In genomic region chr10:89738551-89739209, GRCh38 we compare ENCODE assay signal across 11 cellular contexts. TPM values are rescaled to one million over a fixed set of nuclear protein-coding genes. Genes with fewer than 3 reads are reported as not detected.
DNase-seq lines count a peak whose midpoint lies in the region; ATAC-seq and TF ChIP-seq lines count a peak whose summit lies in the region.
"Had no signal": no experiment of that assay in that cellular context is flagged by ENCODE, and none has a peak within 500 bp of the region (broad histone marks: within the 10 kb centered on the region; RNA-seq: fewer than 3 reads in every experiment).

No MANE protein-coding gene starts in this region.

- POLR2A ChIA-PET in activated CD4-positive, alpha-beta memory T cell treated with anti-CD3 and anti-CD28 coated beads for 36 hours (lab: Charles Lee) = no interaction called here
- POLR2A ChIA-PET in CD8-positive, alpha-beta T cell (lab: Charles Lee) = no interaction called here

- no peaks in the 10 kb centered on the region for H3K27me3 ChIP-seq in CD8-positive, alpha-beta T cell (ENCODE audit: insufficient read depth, low read length)
- H3K27me3 ChIP-seq: right lobe of liver, upper lobe of left lung had no signal

- DNase-seq in GM12865 (ENCODE audit: low read depth) = peak; percentile 75
- no peak for DNase-seq in activated CD4-positive, alpha-beta memory T cell treated with anti-CD3 and anti-CD28 coated beads for 36 hours
- DNase-seq in SW480 (ENCODE audit: low spot score) = no peak
- no peak for DNase-seq in foreskin fibroblast
- DNase-seq in activated effector memory CD4-positive, alpha-beta T cell treated with anti-CD3 and anti-CD28 coated beads, Interleukin-2, amount 50 U/mL, for 16 hours = no peak
- DNase-seq in CD8-positive, alpha-beta T cell = no peak
- DNase-seq: NCI-H226, right lobe of liver, upper lobe of left lung had no signal

- H3K27me3 Mint-ChIP-seq in activated CD4-positive, alpha-beta memory T cell treated with anti-CD3 and anti-CD28 coated beads for 36 hours = no peaks in the 10 kb centered on the region
- no peaks in the 10 kb centered on the region for H3K27me3 Mint-ChIP-seq in CD8-positive, alpha-beta T cell (ENCODE audit: low read depth)

- no peak for TF ChIP-seq CTCF in GM12865 (IDR thresholded peaks at IDR 0.05; ENCODE audit: insufficient read depth, low read depth, low read length, missing control alignments)
- TF ChIP-seq CTCF in foreskin fibroblast (IDR thresholded peaks at IDR 0.05; ENCODE audit: low read depth, low read length) = no peak
- no peak for TF ChIP-seq CTCF in CD8-positive, alpha-beta T cell (IDR thresholded peaks at IDR 0.05)

- intact Hi-C loops in activated CD4-positive, alpha-beta memory T cell treated with anti-CD3 and anti-CD28 coated beads for 36 hours (cut with micrococcal nuclease) = no loop called here
- intact Hi-C loops in CD8-positive, alpha-beta T cell (cut with DNase I, micrococcal nuclease) = no loop called here

- H3K36me3 Mint-ChIP-seq in activated CD4-positive, alpha-beta memory T cell treated with anti-CD3 and anti-CD28 coated beads for 36 hours = peaks cover 31% of the 10 kb centered on the region
- H3K36me3 Mint-ChIP-seq in CD8-positive, alpha-beta T cell = peaks cover 30% of the 10 kb centered on the region

- H3K4me3 Mint-ChIP-seq in activated CD4-positive, alpha-beta memory T cell treated with anti-CD3 and anti-CD28 coated beads for 36 hours = no peak overlapping the region
- no peak overlapping the region for H3K4me3 Mint-ChIP-seq in CD8-positive, alpha-beta T cell

- no peaks in the 10 kb centered on the region for H3K36me3 ChIP-seq in CD8-positive, alpha-beta T cell (ENCODE audit: insufficient read depth, low read length)
- H3K36me3 ChIP-seq: right lobe of liver, upper lobe of left lung had no signal

- peak overlapping the region; percentile 45 for H3K4me3 ChIP-seq in GM12865 (ENCODE audit: low read depth, low read length)
- H3K4me3 ChIP-seq in foreskin fibroblast (ENCODE audit: low read depth in 1 of 2, low read length in 2 of 2) = no peak overlapping the region
- H3K4me3 ChIP-seq in CD8-positive, alpha-beta T cell (ENCODE audit: low read depth, low read length) = no peak overlapping the region
- H3K4me3 ChIP-seq: right lobe of liver, upper lobe of left lung had no signal

- ATAC-seq in GM19467 (IDR thresholded peaks at IDR 0.05; ENCODE audit: unreplicated experiment) (peak; percentile 81), HG03135 (IDR thresholded peaks at IDR 0.05; ENCODE audit: unreplicated experiment) (peak; percentile 69)
- no peak for ATAC-seq in CD8-positive, alpha-beta T cell

- peaks cover 11% of the 10 kb centered on the region for H3K4me1 Mint-ChIP-seq in activated CD4-positive, alpha-beta memory T cell treated with anti-CD3 and anti-CD28 coated beads for 36 hours (ENCODE audit: low read depth)
- H3K4me1 Mint-ChIP-seq in CD8-positive, alpha-beta T cell (ENCODE audit: low read depth) = no peaks in the 10 kb centered on the region

- H3K27ac ChIP-seq in CD8-positive, alpha-beta T cell (ENCODE audit: low read depth, low read length) = no peak overlapping the region
- H3K27ac ChIP-seq: right lobe of liver, upper lobe of left lung had no signal

- no peaks in the 10 kb centered on the region for H3K4me1 ChIP-seq in CD8-positive, alpha-beta T cell (ENCODE audit: insufficient read depth, low read length)
- H3K4me1 ChIP-seq: right lobe of liver, upper lobe of left lung had no signal

- H3K27ac Mint-ChIP-seq in activated CD4-positive, alpha-beta memory T cell treated with anti-CD3 and anti-CD28 coated beads for 36 hours = peak overlapping the region; percentile 1
- H3K27ac Mint-ChIP-seq in CD8-positive, alpha-beta T cell = no peak overlapping the region

- no peaks in the 10 kb centered on the region for H3K9me3 Mint-ChIP-seq in activated CD4-positive, alpha-beta memory T cell treated with anti-CD3 and anti-CD28 coated beads for 36 hours
- no peaks in the 10 kb centered on the region for H3K9me3 Mint-ChIP-seq in CD8-positive, alpha-beta T cell

- CTCF ChIA-PET in activated CD4-positive, alpha-beta memory T cell treated with anti-CD3 and anti-CD28 coated beads for 36 hours (lab: Charles Lee) = interaction anchor here (0.6 kb wide), 2 partner anchors 12 to 1050 kb away, joined by 3 read pairs; no protein-coding TSS in a partner anchor
- CTCF ChIA-PET in CD8-positive, alpha-beta T cell (lab: Charles Lee) = interaction anchor here (0.9 kb wide), 1 partner anchor 11 kb away, joined by 3 read pairs; no protein-coding TSS in a partner anchor

- H3K9me3 ChIP-seq in CD8-positive, alpha-beta T cell (ENCODE audit: low read length) = no peaks in the 10 kb centered on the region
- H3K9me3 ChIP-seq: right lobe of liver, upper lobe of left lung had no signal

RNA-seq across cellular contexts. Expression of gene KIF20B, which starts 37.3 kb away (rescaled TPM):
- 10 to 100 TPM; 65.3 to 65.6 TPM for total RNA-seq in activated CD4-positive, alpha-beta memory T cell treated with anti-CD3 and anti-CD28 coated beads for 36 hours
- total RNA-seq in CD8-positive, alpha-beta T cell = 10 to 100 TPM; 23.1 to 26.3 TPM
